1 cellular context compared by ENCODE assay signal in the genomic region with DNA sequence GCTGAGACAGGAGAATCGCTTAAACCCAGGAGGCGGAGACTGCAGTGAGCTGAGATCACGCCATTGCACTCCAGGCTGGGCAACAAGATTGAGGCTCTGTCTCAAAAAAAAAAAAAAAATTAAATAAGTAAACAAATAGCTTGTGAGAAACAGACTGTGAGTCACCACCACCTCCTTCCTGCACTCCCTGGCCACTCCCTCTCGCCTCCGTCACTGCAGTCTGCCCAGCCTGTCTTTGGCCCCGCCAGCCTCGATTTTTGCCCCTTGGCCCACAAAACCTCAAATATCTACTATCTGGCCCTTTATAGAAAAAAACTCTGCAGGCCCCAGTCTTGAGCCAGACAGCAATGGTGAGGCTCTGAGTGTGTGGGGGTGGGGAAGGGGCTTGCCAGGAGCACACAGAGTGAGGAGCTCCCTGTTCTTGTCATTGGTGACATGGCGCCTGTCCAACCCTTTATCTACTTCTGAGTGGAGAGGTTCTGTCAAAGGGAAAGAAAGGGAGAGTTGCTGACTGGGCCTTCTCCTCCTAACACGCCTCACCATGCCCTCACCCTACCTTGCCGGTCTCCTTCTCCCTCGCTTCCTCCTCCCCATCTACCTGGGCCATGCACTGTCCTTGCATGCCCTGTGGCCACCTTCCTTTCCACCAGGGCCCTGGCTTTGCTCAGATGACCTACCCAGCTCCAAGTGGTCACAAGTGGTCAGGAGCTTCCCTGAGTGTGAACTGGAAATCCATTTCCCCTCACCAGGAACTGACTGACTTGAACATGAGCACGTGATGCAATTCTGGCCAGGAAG.
TF ChIP-seq lines count a peak whose summit lies in the region.

No MANE protein-coding gene starts in this region.

TF ChIP-seq in SK-N-SH treated with all-trans-retinoic acid at 6 μM for 48 hours, 23 proteins besides CTCF, POLR2A, EP300 and RAD21 (continued from another document):
- TF ChIP-seq POU6F1 (CRISPR knock-in tag; IDR thresholded peaks at IDR 0.05; ENCODE audit: borderline replicate concordance, low read depth) (no peak), ZFP30 (CRISPR knock-in tag; IDR thresholded peaks at IDR 0.05) (no peak), TSHZ2 (CRISPR knock-in tag; IDR thresholded peaks at IDR 0.05) (no peak), OSR1 (CRISPR knock-in tag; IDR thresholded peaks at IDR 0.05) (no peak), ZNF70 (CRISPR knock-in tag; IDR thresholded peaks at IDR 0.05) (no peak), RARB (CRISPR knock-in tag; IDR thresholded peaks at IDR 0.05) (no peak), CSDC2 (CRISPR knock-in tag; IDR thresholded peaks at IDR 0.05) (no peak), ZNF8 (CRISPR knock-in tag; IDR thresholded peaks at IDR 0.05) (no peak), CSRNP3 (CRISPR knock-in tag; IDR thresholded peaks at IDR 0.05) (no peak), SNAI2 (CRISPR knock-in tag; IDR thresholded peaks at IDR 0.05) (no peak), PPARA (CRISPR knock-in tag; IDR thresholded peaks at IDR 0.05; ENCODE audit: borderline replicate concordance) (no peak), ZFP3 (CRISPR knock-in tag; IDR thresholded peaks at IDR 0.05) (no peak)
